Comparison of ENCODE assay signal across 8 cellular contexts in genomic region chr16:15650698-15651161, GRCh38. TPM values are rescaled to one million over a fixed set of nuclear protein-coding genes. Genes with fewer than 3 reads are reported as not detected.
A peak's percentile ranks its signal among the peaks of the same experiment; 100 is the strongest.
DNase-seq lines count a peak whose midpoint lies in the region; ATAC-seq and TF ChIP-seq lines count a peak whose summit lies in the region.

No MANE protein-coding gene starts in this region.

- peak overlapping the region; percentile 98 for H3K9ac ChIP-seq in DND-41 (ENCODE audit: low read depth, low read length)

- no peaks in the 10 kb centered on the region for H3K9me3 ChIP-seq in DND-41 (ENCODE audit: insufficient read depth, low read length, severe bottlenecking)
- H3K9me3 ChIP-seq in OCI-LY7 (ENCODE audit: low read length) = no peaks in the 10 kb centered on the region
- H3K9me3 ChIP-seq in ascending aorta = no peaks in the 10 kb centered on the region

- ATAC-seq in DND-41 (ENCODE audit: insufficient read depth, low read depth) (peak; percentile 21), GM21786 (IDR thresholded peaks at IDR 0.05; ENCODE audit: unreplicated experiment) (peak; percentile 23), HG03469 (IDR thresholded peaks at IDR 0.05; ENCODE audit: unreplicated experiment) (no peak)

- H3K36me3 ChIP-seq in DND-41 (ENCODE audit: insufficient read depth, low read length) (peaks cover 26% of the 10 kb centered on the region), OCI-LY7 (ENCODE audit: insufficient read depth, low read length) (peaks cover 35% of the 10 kb centered on the region), ascending aorta (no peaks in the 10 kb centered on the region)

- DNase-seq in DND-41 (peak; percentile 20), OCI-LY7 (ENCODE audit: low spot score) (peak; percentile 36), ascending aorta (ENCODE audit: low spot score in 2 of 2) (peak in 1 of 2 donors; percentile 65), NCI-H1048 (lab: John Stamatoyannopoulos, UW) (no peak)

- peaks cover 25% of the 10 kb centered on the region for H4K20me1 ChIP-seq in DND-41 (ENCODE audit: insufficient read depth, low read length)
- 0 out of 2 replicates have a peak, but pooled peaks cover 5% of the 10 kb centered on the region for H4K20me1 ChIP-seq in OCI-LY7 (ENCODE audit: insufficient read depth, low read length)

- H3K9me2 ChIP-seq in OCI-LY7 (ENCODE audit: insufficient read depth, low read length) = no peaks in the 10 kb centered on the region

- no TSS peak for BruUV-seq in OCI-LY7 (replicated peaks; lab: Mats Ljungman, UMichigan)

- H3K4me3 ChIP-seq in DND-41 (ENCODE audit: low read depth in 1 of 2, low read length in 2 of 2) (peak overlapping the region; percentile 75 to 89), OCI-LY7 (ENCODE audit: low read depth, low read length, poor library complexity, severe bottlenecking) (peak overlapping the region; percentile 93), ascending aorta (peak overlapping the region; percentile 68 to 71), iPS-11a (ENCODE audit: low read depth, low read length) (peak overlapping the region; percentile 89), skin epidermis (peak overlapping the region; percentile 63 to 96 (median 91))

- peak overlapping the region; percentile 82 for H3K27ac ChIP-seq in DND-41 (ENCODE audit: low read length)
- H3K27ac ChIP-seq in OCI-LY7 (ENCODE audit: low read depth, low read length, poor library complexity, severe bottlenecking) = peak overlapping the region; percentile 66
- peak overlapping the region; percentile 83 to 85 for H3K27ac ChIP-seq in ascending aorta
- H3K27ac ChIP-seq in skin epidermis = peak overlapping the region; percentile 46 to 99 (median 94)

- peak overlapping the region; percentile 77 for H3K4me2 ChIP-seq in DND-41 (ENCODE audit: insufficient read depth, low read length)
- peak overlapping the region; percentile 69 for H3K4me2 ChIP-seq in OCI-LY7 (ENCODE audit: low read length)

- intact Hi-C loops in OCI-LY7 (cut with micrococcal nuclease; ENCODE audit: unreplicated experiment) = loop anchor here (1.0 kb wide), 1 partner anchor 8 kb away; no protein-coding TSS in a partner anchor
- intact Hi-C loops in ascending aorta (cut with DNase I) = loop anchor here (1.0 to 2.0 kb wide), 2 partner anchors 22 to 54 kb away; no protein-coding TSS in a partner anchor

- H3K4me1 ChIP-seq in DND-41 (ENCODE audit: insufficient read depth, low read length) (peaks cover 34% of the 10 kb centered on the region), OCI-LY7 (ENCODE audit: insufficient read depth, low read length, poor library complexity, severe bottlenecking) (peaks cover 46% of the 10 kb centered on the region), ascending aorta (peaks cover 0 to 6% of the 10 kb centered on the region in 2 donors)

- H2AFZ ChIP-seq in DND-41 (ENCODE audit: low read depth, low read length) = peak overlapping the region; percentile 95
- peak overlapping the region; percentile 56; the same call in 1 of the 2 replicates for H2AFZ ChIP-seq in OCI-LY7 (ENCODE audit: low read length)

- TF ChIP-seq CTCF in DND-41 (IDR thresholded peaks at IDR 0.05; ENCODE audit: borderline replicate concordance, extremely low read depth, low read length, poor library complexity, severe bottlenecking) (no peak), OCI-LY7 (conservative IDR thresholded peaks at IDR 0.05; ENCODE audit: low read length) (no peak), ascending aorta (IDR thresholded peaks at IDR 0.05) (no peak)

- H3K27me3 ChIP-seq in DND-41 (ENCODE audit: insufficient read depth, low read length, poor library complexity) = no peaks in the 10 kb centered on the region
- no peaks in the 10 kb centered on the region for H3K27me3 ChIP-seq in ascending aorta

- H3K79me2 ChIP-seq in DND-41 (ENCODE audit: insufficient read depth, low read length) (peaks cover 53% of the 10 kb centered on the region), OCI-LY7 (ENCODE audit: insufficient read depth, low read depth, low read length) (peaks cover 54% of the 10 kb centered on the region)

- CTCF ChIA-PET in OCI-LY7 (lab: Charles Lee; ENCODE audit: unreplicated experiment) = no interaction called here

- POLR2A ChIA-PET in OCI-LY7 (lab: Charles Lee) = interaction anchor here (1.0 to 1.4 kb wide), 3 partner anchors 9 to 18 kb away, joined by 3 to 5 read pairs (median 3); no protein-coding TSS in a partner anchor

RNA-seq across cellular contexts. Expression of gene NDE1, which starts 0.7 kb away (rescaled TPM):
- total RNA-seq in OCI-LY7 (2014; rRNA removed; shearing (Covaris generic)) = 76.8 and 88.9 TPM in 2 replicates
- total RNA-seq in OCI-LY7 (2022) = 141 and 175 TPM in 2 replicates
- 21.9 TPM for total RNA-seq in ascending aorta

RNA-seq across cellular contexts. Expression of gene MARF1, which starts 7.8 kb away (rescaled TPM):
- 18.6 and 20.6 TPM in 2 replicates for total RNA-seq in OCI-LY7 (2014; rRNA removed; shearing (Covaris generic))
- total RNA-seq in OCI-LY7 (2022) (71.1 and 99.2 TPM in 2 replicates), ascending aorta (16.0 TPM)
